Comparison of ENCODE assay signal across 1 cellular context in genomic region chr18:29711931-29712330, GRCh38.
TF ChIP-seq lines count a peak whose summit lies in the region.

No MANE protein-coding gene starts in this region.

TF ChIP-seq in WTC11, 78 proteins besides CTCF, POLR2A, EP300 and RAD21 (continued from another document):
- no peak for TF ChIP-seq HMGXB4 (CRISPR knock-in tag; IDR thresholded peaks at IDR 0.05)
